ENCODE assay signal across 22 cellular contexts in genomic region chr15:85716261-85716660, GRCh38.
A peak's percentile ranks its signal among the peaks of the same experiment; 100 is the strongest.
DNase-seq lines count a peak whose midpoint lies in the region; ATAC-seq and TF ChIP-seq lines count a peak whose summit lies in the region.
"Had no signal": no experiment of that assay in that cellular context is flagged by ENCODE, and none has a peak within 500 bp of the region (broad histone marks: within the 10 kb centered on the region; RNA-seq: fewer than 3 reads in every experiment).

No MANE protein-coding gene starts in this region.

- no peak overlapping the region for H2AFZ ChIP-seq in SU-DHL-6 (ENCODE audit: low read depth, low read length, severe bottlenecking)
- H2AFZ ChIP-seq: parathyroid adenoma had no signal

- no TSS peak for BruUV-seq in Calu3 (replicated peaks; lab: Mats Ljungman, UMichigan)

- peak; percentile 59 to 74 for ATAC-seq in left cardiac atrium
- ATAC-seq in stimulated activated effector memory CD8-positive, alpha-beta T cell treated with anti-CD3 and anti-CD28 coated beads, Interleukin-12 subunit alpha, Interleukin-12 subunit beta, amount 100 ng/mL, for 72 hours: no peak

- no peak overlapping the region for H3K9ac ChIP-seq in SU-DHL-6 (ENCODE audit: low read length)
- H3K9ac ChIP-seq: parathyroid adenoma had no signal

- H3K9me3 Mint-ChIP-seq in activated CD4-positive, alpha-beta memory T cell treated with anti-CD3 and anti-CD28 coated beads for 36 hours: no peaks in the 10 kb centered on the region
- no peaks in the 10 kb centered on the region for H3K9me3 Mint-ChIP-seq in activated CD4-positive, alpha-beta memory T cell treated with anti-CD3 and anti-CD28 coated beads, Interleukin-2, amount 10 ng/mL, durations not matched to agents 7 days and 5 days
- no peaks in the 10 kb centered on the region for H3K9me3 Mint-ChIP-seq in stimulated activated effector memory CD8-positive, alpha-beta T cell treated with anti-CD3 and anti-CD28 coated beads, Interleukin-12 subunit alpha, Interleukin-12 subunit beta, amount 100 ng/mL, for 72 hours
- no peaks in the 10 kb centered on the region for H3K9me3 Mint-ChIP-seq in Calu3 (ENCODE audit: low read depth, unreplicated experiment)
- H3K9me3 Mint-ChIP-seq: T-helper 2 cell treated with Interferon-gamma antibody and Interleukin-4, amounts not matched to agents 5 μg/mL and 100 μg/mL, for 36 hours had no signal

- H3K27ac ChIP-seq in SU-DHL-6 (ENCODE audit: low read depth, low read length): peak overlapping the region; percentile 91
- H3K27ac ChIP-seq: adrenal gland, HL-60, parathyroid adenoma, skin epidermis, testis had no signal

- DNase-seq in activated CD4-positive, alpha-beta memory T cell treated with anti-CD3 and anti-CD28 coated beads for 36 hours: no peak
- DNase-seq in activated CD4-positive, alpha-beta memory T cell treated with anti-CD3 and anti-CD28 coated beads, Interleukin-2, amount 10 ng/mL, durations not matched to agents 7 days and 5 days: no peak
- DNase-seq in left cardiac atrium: no peak
- no peak for DNase-seq in stimulated activated effector memory CD8-positive, alpha-beta T cell treated with anti-CD3 and anti-CD28 coated beads, Interleukin-12 subunit alpha, Interleukin-12 subunit beta, amount 100 ng/mL, for 72 hours (ENCODE audit: low spot score in 2 of 2)
- DNase-seq in NCI-H2171 treated with DMSO at 0.1 percent for 48 hours (lab: John Stamatoyannopoulos, UW): no peak
- no peak for DNase-seq in Calu3
- no peak for DNase-seq in SHP77 (lab: John Stamatoyannopoulos, UW)
- DNase-seq: 8988T; activated CD4-positive, CD25-positive, alpha-beta regulatory T cell treated with anti-CD3 and anti-CD28 coated beads, Interleukin-2, amount 50 U/mL, for 72 hours; adrenal gland; cerebellar nuclear complex; DMS53; H7; NCI-H1930; NCI-H510A; stimulated activated CD4-positive, alpha-beta T cell treated with anti-CD3 and anti-CD28 coated beads, Interleukin-4, amount 100 ng/mL, for 1 hour; testis had no signal

- H3K9me3 ChIP-seq in SU-DHL-6 (ENCODE audit: insufficient read depth, low read length): no peaks in the 10 kb centered on the region
- H3K9me3 ChIP-seq: adrenal gland, testis had no signal

- H3K4me2 ChIP-seq in SU-DHL-6 (ENCODE audit: low read depth, low read length, poor library complexity, severe bottlenecking): no peak overlapping the region

- H3K9me2 ChIP-seq in SU-DHL-6 (replicated peaks; ENCODE audit: insufficient read depth, low read length): no peaks in the 10 kb centered on the region

- no peaks in the 10 kb centered on the region for H3K27me3 ChIP-seq in SU-DHL-6 (ENCODE audit: low read length)
- H3K27me3 ChIP-seq: adrenal gland, testis had no signal

- H3K4me1 Mint-ChIP-seq in activated CD4-positive, alpha-beta memory T cell treated with anti-CD3 and anti-CD28 coated beads for 36 hours (ENCODE audit: low read depth): peaks cover 66% of the 10 kb centered on the region
- peaks cover 16% of the 10 kb centered on the region for H3K4me1 Mint-ChIP-seq in activated CD4-positive, alpha-beta memory T cell treated with anti-CD3 and anti-CD28 coated beads, Interleukin-2, amount 10 ng/mL, durations not matched to agents 7 days and 5 days
- peaks cover 54% of the 10 kb centered on the region for H3K4me1 Mint-ChIP-seq in stimulated activated effector memory CD8-positive, alpha-beta T cell treated with anti-CD3 and anti-CD28 coated beads, Interleukin-12 subunit alpha, Interleukin-12 subunit beta, amount 100 ng/mL, for 72 hours
- H3K4me1 Mint-ChIP-seq in Calu3 (ENCODE audit: low read depth, unreplicated experiment): no peaks in the 10 kb centered on the region

- H3K36me3 Mint-ChIP-seq in activated CD4-positive, alpha-beta memory T cell treated with anti-CD3 and anti-CD28 coated beads for 36 hours: peaks cover 62% of the 10 kb centered on the region
- peaks cover 87% of the 10 kb centered on the region for H3K36me3 Mint-ChIP-seq in activated CD4-positive, alpha-beta memory T cell treated with anti-CD3 and anti-CD28 coated beads, Interleukin-2, amount 10 ng/mL, durations not matched to agents 7 days and 5 days (ENCODE audit: low read depth)
- H3K36me3 Mint-ChIP-seq in stimulated activated effector memory CD8-positive, alpha-beta T cell treated with anti-CD3 and anti-CD28 coated beads, Interleukin-12 subunit alpha, Interleukin-12 subunit beta, amount 100 ng/mL, for 72 hours: peaks cover 100% of the 10 kb centered on the region
- H3K36me3 Mint-ChIP-seq in Calu3 (ENCODE audit: insufficient read depth, unreplicated experiment): peaks cover 46% of the 10 kb centered on the region

- peak overlapping the region; percentile 76 for H3K27ac Mint-ChIP-seq in activated CD4-positive, alpha-beta memory T cell treated with anti-CD3 and anti-CD28 coated beads for 36 hours
- H3K27ac Mint-ChIP-seq in activated CD4-positive, alpha-beta memory T cell treated with anti-CD3 and anti-CD28 coated beads, Interleukin-2, amount 10 ng/mL, durations not matched to agents 7 days and 5 days: no peak overlapping the region
- H3K27ac Mint-ChIP-seq in stimulated activated effector memory CD8-positive, alpha-beta T cell treated with anti-CD3 and anti-CD28 coated beads, Interleukin-12 subunit alpha, Interleukin-12 subunit beta, amount 100 ng/mL, for 72 hours: peak overlapping the region; percentile 78
- H3K27ac Mint-ChIP-seq in Calu3 (ENCODE audit: unreplicated experiment): no peak overlapping the region
- H3K27ac Mint-ChIP-seq: T-helper 2 cell treated with Interferon-gamma antibody and Interleukin-4, amounts not matched to agents 5 μg/mL and 100 μg/mL, for 36 hours had no signal

- H3K4me3 Mint-ChIP-seq in activated CD4-positive, alpha-beta memory T cell treated with anti-CD3 and anti-CD28 coated beads for 36 hours: no peak overlapping the region
- no peak overlapping the region for H3K4me3 Mint-ChIP-seq in activated CD4-positive, alpha-beta memory T cell treated with anti-CD3 and anti-CD28 coated beads, Interleukin-2, amount 10 ng/mL, durations not matched to agents 7 days and 5 days
- H3K4me3 Mint-ChIP-seq in stimulated activated effector memory CD8-positive, alpha-beta T cell treated with anti-CD3 and anti-CD28 coated beads, Interleukin-12 subunit alpha, Interleukin-12 subunit beta, amount 100 ng/mL, for 72 hours: no peak overlapping the region
- H3K4me3 Mint-ChIP-seq in Calu3 (ENCODE audit: low read depth, unreplicated experiment): no peak overlapping the region
- H3K4me3 Mint-ChIP-seq: T-helper 2 cell treated with Interferon-gamma antibody and Interleukin-4, amounts not matched to agents 5 μg/mL and 100 μg/mL, for 36 hours had no signal

- intact Hi-C loops in activated CD4-positive, alpha-beta memory T cell treated with anti-CD3 and anti-CD28 coated beads for 36 hours (cut with micrococcal nuclease): no loop called here
- intact Hi-C loops in left cardiac atrium (cut with DNase I) (no loop called here), Calu3 (cut with micrococcal nuclease; ENCODE audit: unreplicated experiment) (no loop called here)

- H3K36me3 ChIP-seq in SU-DHL-6 (ENCODE audit: low read length): peaks cover 31% of the 10 kb centered on the region

- peaks cover 67% of the 10 kb centered on the region for H3F3A ChIP-seq in SU-DHL-6 (ENCODE audit: insufficient read depth)

- H3K4me3 ChIP-seq in SU-DHL-6 (ENCODE audit: insufficient read depth, low read length, poor library complexity, severe bottlenecking): no peak overlapping the region
- H3K4me3 ChIP-seq: adrenal gland, skin epidermis, testis had no signal

- POLR2A ChIA-PET in activated CD4-positive, alpha-beta memory T cell treated with anti-CD3 and anti-CD28 coated beads for 36 hours (lab: Charles Lee): no interaction called here
- POLR2A ChIA-PET in activated CD4-positive, alpha-beta memory T cell treated with anti-CD3 and anti-CD28 coated beads, Interleukin-2, amount 10 ng/mL, durations not matched to agents 7 days and 5 days (lab: Charles Lee): no interaction called here

- peaks cover 6% of the 10 kb centered on the region; the same call in 1 of the 2 replicates for H3K79me2 ChIP-seq in SU-DHL-6 (ENCODE audit: insufficient read depth, low read length)
- H3K79me2 ChIP-seq: parathyroid adenoma had no signal

- H3K27me3 Mint-ChIP-seq in activated CD4-positive, alpha-beta memory T cell treated with anti-CD3 and anti-CD28 coated beads for 36 hours: no peaks in the 10 kb centered on the region
- H3K27me3 Mint-ChIP-seq in activated CD4-positive, alpha-beta memory T cell treated with anti-CD3 and anti-CD28 coated beads, Interleukin-2, amount 10 ng/mL, durations not matched to agents 7 days and 5 days: no peaks in the 10 kb centered on the region
- H3K27me3 Mint-ChIP-seq in Calu3 (ENCODE audit: unreplicated experiment): no peaks in the 10 kb centered on the region

- H4K20me1 ChIP-seq in SU-DHL-6 (ENCODE audit: low read depth, low read length): no peaks in the 10 kb centered on the region

- TF ChIP-seq CTCF in SU-DHL-6 (IDR thresholded peaks at IDR 0.05; ENCODE audit: insufficient read depth, low read length, poor library complexity, severe bottlenecking) (no peak), Calu3 (IDR thresholded peaks at IDR 0.05; ENCODE audit: unreplicated experiment) (no peak)

- CTCF ChIA-PET in activated CD4-positive, alpha-beta memory T cell treated with anti-CD3 and anti-CD28 coated beads for 36 hours (lab: Charles Lee): no interaction called here
- CTCF ChIA-PET in activated CD4-positive, alpha-beta memory T cell treated with anti-CD3 and anti-CD28 coated beads, Interleukin-2, amount 10 ng/mL, durations not matched to agents 7 days and 5 days (lab: Charles Lee): no interaction called here
- CTCF ChIA-PET in Calu3 (lab: Charles Lee): interaction anchor here (0.6 kb wide), 1 partner anchor 230 kb away, joined by 4 read pairs; no protein-coding TSS in a partner anchor

Comparison
In these comparisons a context has a peak if more than half of its experiments do, and no peak if none do; other contexts are left out.
1. H3K27ac Mint-ChIP-seq: peak in activated CD4-positive, alpha-beta memory T cell treated with anti-CD3 and anti-CD28 coated beads for 36 hours (single experiment) and stimulated activated effector memory CD8-positive, alpha-beta T cell treated with anti-CD3 and anti-CD28 coated beads, Interleukin-12 subunit alpha, Interleukin-12 subunit beta, amount 100 ng/mL, for 72 hours (single experiment); none in activated CD4-positive, alpha-beta memory T cell treated with anti-CD3 and anti-CD28 coated beads, Interleukin-2, amount 10 ng/mL, durations not matched to agents 7 days and 5 days (single experiment) and Calu3 (single experiment).